ENCODE assay signal across 14 cellular contexts in the genomic region with DNA sequence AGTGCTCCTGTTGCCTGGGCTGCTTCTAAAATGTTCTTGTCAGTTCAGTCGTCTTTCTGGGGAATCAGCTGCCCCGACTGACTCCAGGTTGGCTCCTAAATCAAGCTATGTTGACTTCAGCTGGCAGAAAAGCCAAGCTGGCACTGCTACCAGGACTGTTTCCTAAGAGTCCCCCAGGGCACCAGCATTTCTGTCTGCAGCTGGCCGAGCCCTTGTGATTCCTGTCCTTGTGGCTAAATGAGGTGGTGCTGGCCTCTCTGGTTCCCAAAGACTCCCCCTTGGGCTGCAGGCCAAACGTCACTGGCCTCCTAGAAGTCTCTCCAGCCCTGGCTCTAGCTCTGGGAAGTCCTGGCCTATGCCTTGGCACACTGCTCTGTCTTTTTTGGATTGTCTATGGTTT. TPM values are rescaled to one million over a fixed set of nuclear protein-coding genes. Genes with fewer than 3 reads are reported as not detected.
DNase-seq lines count a peak whose midpoint lies in the region; FAIRE-seq and TF ChIP-seq lines count a peak whose summit lies in the region.
"Had no signal": no experiment of that assay in that cellular context is flagged by ENCODE, and none has a peak within 500 bp of the region (broad histone marks: within the 10 kb centered on the region; RNA-seq: fewer than 3 reads in every experiment).

No MANE protein-coding gene starts in this region.

- TF ChIP-seq CTCF in BE2C (IDR thresholded peaks at IDR 0.05; ENCODE audit: low read depth, low read length) (no peak), adrenal gland (IDR thresholded peaks at IDR 0.05) (peak in 5 of 6 experiments; percentile 39 to 62 (median 55)), coronary artery (IDR thresholded peaks at IDR 0.05) (no peak)

- H3K4me1 ChIP-seq in BE2C (peaks cover 16% of the 10 kb centered on the region), adrenal gland (replicated peaks in 1 of 2) (peaks cover 31 to 71% of the 10 kb centered on the region in 2 donors)

- H3K27ac ChIP-seq in adrenal gland (peak overlapping the region; percentile 64 to 91 (median 76)), coronary artery (no peak overlapping the region)
- H3K27ac ChIP-seq: thyroid gland had no signal

- FAIRE-seq in HTR-8/SVneo (lab: Jason Lieb, UNC): no peak

- intact Hi-C loops in adrenal gland (cut with DNase I): no loop called here

- H3K27me3 ChIP-seq in BE2C (no peaks in the 10 kb centered on the region), adrenal gland (no peaks in the 10 kb centered on the region)
- H3K27me3 ChIP-seq: thyroid gland had no signal

- DNase-seq in BE2C: peak; percentile 39
- peak; percentile 49 for DNase-seq in H4 (ENCODE audit: low spot score)
- DNase-seq in adrenal gland: peak; percentile 88 to 96 (median 95)
- DNase-seq in medulla oblongata (ENCODE audit: extremely low spot score): peak; percentile 83
- DNase-seq in HTR-8/SVneo (ENCODE audit: insufficient read length, low spot score): no peak
- DNase-seq in RKO (ENCODE audit: low spot score): no peak
- no peak for DNase-seq in coronary artery (ENCODE audit: low spot score)
- DNase-seq in NOMO-1 (lab: John Stamatoyannopoulos, UW; ENCODE audit: unreplicated experiment in 2 of 2): no peak
- DNase-seq: activated CD4-positive, CD25-positive, alpha-beta regulatory T cell treated with anti-CD3 and anti-CD28 coated beads, Interleukin-2, amount 50 U/mL, for 72 hours; activated CD8-positive, alpha-beta memory T cell treated with anti-CD3 and anti-CD28 coated beads, Interleukin-2, amount 10 ng/mL, durations not matched to agents 7 days and 5 days; activated effector memory CD4-positive, alpha-beta T cell treated with Interleukin-2 at 50 U/mL for 16 hours; foreskin fibroblast; H7 had no signal

- H3K4me3 ChIP-seq in BE2C (ENCODE audit: low read depth, low read length) (no peak overlapping the region), adrenal gland (no peak overlapping the region), coronary artery (no peak overlapping the region)
- H3K4me3 ChIP-seq: thyroid gland had no signal

- H3K36me3 ChIP-seq in BE2C: no peaks in the 10 kb centered on the region
- no peaks in the 10 kb centered on the region for H3K36me3 ChIP-seq in adrenal gland (replicated peaks in 1 of 2)
- H3K36me3 ChIP-seq: thyroid gland had no signal

- 24 to 40% (median 31%) methylated on average over 4 of the region's 4 CpGs for WGBS in adrenal gland, 4 donors

- TF ChIP-seq POLR2A in adrenal gland (IDR thresholded peaks at IDR 0.05): peak in 1 of 2 donors; percentile 63

- H3K9me3 ChIP-seq in BE2C: no peaks in the 10 kb centered on the region; the same call in 1 of the 2 replicates
- H3K9me3 ChIP-seq in adrenal gland (replicated peaks in 1 of 3): no peaks in the 10 kb centered on the region
- H3K9me3 ChIP-seq: thyroid gland had no signal

RNA-seq across cellular contexts. Expression of gene GRAMD1B, which starts 31.1 kb away (rescaled TPM):
- polyA plus RNA-seq in BE2C (2012; ENCODE audit: insufficient read depth, insufficient read length, low read depth): 19.7 TPM
- 11.0 and 14.9 TPM in 2 replicates for total RNA-seq in H4 (2014; rRNA removed; shearing (Covaris generic))
- total RNA-seq in adrenal gland: 1,000 to 10,000 TPM in 1 of 8 donors, 100 to 1,000 TPM in 7; 178 to 1,898 (median 285) TPM
- 100 to 1,000 TPM; 101 to 721 (median 114) TPM for polyA plus RNA-seq in adrenal gland

Comparison
In these comparisons a context has a peak if more than half of its experiments do, and no peak if none do; other contexts are left out.
1. DNase-seq: peak in BE2C (single experiment), H4 (single experiment), adrenal gland (7 of 7) and medulla oblongata (single experiment); none in HTR-8/SVneo (single experiment), RKO (single experiment), coronary artery (single experiment) and NOMO-1 (0 of 2).
2. CTCF ChIP-seq: peak in adrenal gland (5 of 6); none in BE2C (single experiment) and coronary artery (single experiment).
3. H3K27ac ChIP-seq: peak in adrenal gland (5 of 5); none in coronary artery (0 of 2).
4. RNA of gene GRAMD1B, which starts 31.1 kb away (total RNA-seq): 178 to 1,898 TPM in adrenal gland; 11.0 to 14.9 TPM in H4; every median in the first group is over 10 times any median in the second.